Comparison of ENCODE assay signal across 35 cellular contexts in the genomic region with DNA sequence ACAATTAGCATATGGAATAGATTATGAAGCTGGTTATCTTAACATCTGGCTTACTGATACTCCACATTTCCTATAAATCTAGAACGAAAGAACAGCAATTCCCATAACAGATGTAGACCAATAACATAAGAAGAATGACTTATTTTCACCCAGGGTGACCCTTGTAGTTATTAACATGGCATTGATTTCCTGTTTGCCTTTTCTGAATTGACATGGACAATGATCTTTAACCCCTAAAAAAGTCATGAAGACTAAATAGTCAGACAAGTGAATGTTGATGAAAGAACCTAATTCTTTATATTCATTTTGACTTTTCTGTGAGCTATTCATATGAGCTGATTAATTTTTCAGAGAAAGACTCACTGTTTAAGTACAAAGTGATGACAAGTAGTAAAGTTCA.
"Had no signal": no experiment of that assay in that cellular context is flagged by ENCODE, and none has a peak within 500 bp of the region (broad histone marks: within the 10 kb centered on the region; RNA-seq: fewer than 3 reads in every experiment).

No MANE protein-coding gene starts in this region.

- H3K27ac ChIP-seq: adrenal gland, body of pancreas, brain microvascular endothelial cell, breast epithelium had no signal

- H3K9me3 ChIP-seq: adrenal gland, body of pancreas, breast epithelium had no signal

- H3K27ac Mint-ChIP-seq: activated B cell treated with CpG ODN at 0.5 μM for 24 hours; activated CD4-positive, alpha-beta memory T cell treated with anti-CD3 and anti-CD28 coated beads for 36 hours; activated CD4-positive, alpha-beta T cell treated with anti-CD3 and anti-CD28 coated beads, Interleukin-2, amount 10 ng/mL, durations not matched to agents 24 days and 14 days; activated CD8-positive, alpha-beta T cell treated with anti-CD3 and anti-CD28 coated beads for 36 hours; activated naive CD4-positive, alpha-beta T cell treated with anti-CD3 and anti-CD28 coated beads for 36 hours; activated naive CD4-positive, alpha-beta T cell treated with anti-CD3 and anti-CD28 coated beads, Interleukin-2, amount 50 U/mL, for 72 hours; activated naive CD8-positive, alpha-beta T cell treated with anti-CD3 and anti-CD28 coated beads for 36 hours; activated T-cell treated with anti-CD3 and anti-CD28 coated beads, Interleukin-2, amount 50 U/mL, for 72 hours; activated T-helper 1 cell treated with anti-CD3 and anti-CD28 coated beads, Interleukin-12 subunit alpha, Interleukin-12 subunit beta, Interleukin-2, Interleukin-4 antibody, amounts not matched to agents 30 ng/mL and 10 ng/mL and 1 ng/mL, durations not matched to agents 14 hours and 24 hours and 36 hours; activated T-helper 17 cell treated with anti-CD3 and anti-CD28 coated beads, Interleukin-2, amount 50 U/mL, for 72 hours; T-helper 1 cell treated with Interleukin-12 subunit alpha and Interleukin-12 subunit beta and Interleukin-4 antibody, amounts not matched to agents 30 μg/mL and 1 μg/mL, for 36 hours; T-helper 2 cell treated with Interferon-gamma antibody and Interleukin-4, amounts not matched to agents 5 μg/mL and 100 μg/mL, for 36 hours had no signal

- H3K27me3 ChIP-seq: adrenal gland, body of pancreas, brain microvascular endothelial cell, breast epithelium had no signal

- H3K9me3 Mint-ChIP-seq: activated B cell treated with CpG ODN at 0.5 μM for 24 hours; activated CD4-positive, alpha-beta memory T cell treated with anti-CD3 and anti-CD28 coated beads for 36 hours; activated CD4-positive, alpha-beta T cell treated with anti-CD3 and anti-CD28 coated beads, Interleukin-2, amount 10 ng/mL, durations not matched to agents 24 days and 14 days; activated CD8-positive, alpha-beta T cell treated with anti-CD3 and anti-CD28 coated beads for 36 hours; activated naive CD4-positive, alpha-beta T cell treated with anti-CD3 and anti-CD28 coated beads for 36 hours; activated naive CD4-positive, alpha-beta T cell treated with anti-CD3 and anti-CD28 coated beads, Interleukin-2, amount 50 U/mL, for 72 hours; activated naive CD8-positive, alpha-beta T cell treated with anti-CD3 and anti-CD28 coated beads for 36 hours; activated T-cell treated with anti-CD3 and anti-CD28 coated beads, Interleukin-2, amount 50 U/mL, for 4 hours; activated T-cell treated with anti-CD3 and anti-CD28 coated beads, Interleukin-2, amount 50 U/mL, for 72 hours; activated T-helper 17 cell treated with anti-CD3 and anti-CD28 coated beads, Interleukin-2, amount 50 U/mL, for 72 hours; T-helper 1 cell treated with Interleukin-12 subunit alpha and Interleukin-12 subunit beta and Interleukin-4 antibody, amounts not matched to agents 30 μg/mL and 1 μg/mL, for 36 hours; T-helper 2 cell treated with Interferon-gamma antibody and Interleukin-4, amounts not matched to agents 5 μg/mL and 100 μg/mL, for 36 hours had no signal

- H3K4me3 ChIP-seq: adrenal gland, body of pancreas, breast epithelium had no signal

- FAIRE-seq: astrocyte, TTC549 had no signal

- H3K27me3 Mint-ChIP-seq: activated CD8-positive, alpha-beta T cell treated with anti-CD3 and anti-CD28 coated beads for 36 hours; activated naive CD8-positive, alpha-beta T cell treated with anti-CD3 and anti-CD28 coated beads for 36 hours had no signal

- H3K4me3 Mint-ChIP-seq: activated B cell treated with CpG ODN at 0.5 μM for 24 hours; activated CD4-positive, alpha-beta memory T cell treated with anti-CD3 and anti-CD28 coated beads for 36 hours; activated CD4-positive, alpha-beta T cell treated with anti-CD3 and anti-CD28 coated beads, Interleukin-2, amount 10 ng/mL, durations not matched to agents 24 days and 14 days; activated CD8-positive, alpha-beta T cell treated with anti-CD3 and anti-CD28 coated beads for 36 hours; activated naive CD4-positive, alpha-beta T cell treated with anti-CD3 and anti-CD28 coated beads for 36 hours; activated naive CD8-positive, alpha-beta T cell treated with anti-CD3 and anti-CD28 coated beads for 36 hours; activated T-cell treated with anti-CD3 and anti-CD28 coated beads, Interleukin-2, amount 50 U/mL, for 4 hours; activated T-cell treated with anti-CD3 and anti-CD28 coated beads, Interleukin-2, amount 50 U/mL, for 72 hours; activated T-helper 1 cell treated with anti-CD3 and anti-CD28 coated beads, Interleukin-12 subunit alpha, Interleukin-12 subunit beta, Interleukin-2, Interleukin-4 antibody, amounts not matched to agents 30 ng/mL and 10 ng/mL and 1 ng/mL, durations not matched to agents 14 hours and 24 hours and 36 hours; activated T-helper 17 cell treated with anti-CD3 and anti-CD28 coated beads, Interleukin-2, amount 50 U/mL, for 72 hours; T-helper 1 cell treated with Interleukin-12 subunit alpha and Interleukin-12 subunit beta and Interleukin-4 antibody, amounts not matched to agents 30 μg/mL and 1 μg/mL, for 36 hours; T-helper 2 cell treated with Interferon-gamma antibody and Interleukin-4, amounts not matched to agents 5 μg/mL and 100 μg/mL, for 36 hours had no signal

- H3K36me3 ChIP-seq: adrenal gland, brain microvascular endothelial cell, breast epithelium had no signal

- H3K4me1 Mint-ChIP-seq: activated B cell treated with CpG ODN at 0.5 μM for 24 hours; activated CD4-positive, alpha-beta T cell treated with anti-CD3 and anti-CD28 coated beads, Interleukin-2, amount 10 ng/mL, durations not matched to agents 24 days and 14 days; activated naive CD8-positive, alpha-beta T cell treated with anti-CD3 and anti-CD28 coated beads for 36 hours; activated T-helper 17 cell treated with anti-CD3 and anti-CD28 coated beads, Interleukin-2, amount 50 U/mL, for 72 hours had no signal

- DNase-seq: activated B cell treated with CpG ODN at 0.5 μM for 24 hours; activated CD4-positive, alpha-beta memory T cell treated with anti-CD3 and anti-CD28 coated beads for 36 hours; activated CD4-positive, alpha-beta T cell treated with anti-CD3 and anti-CD28 coated beads for 4 hours; activated CD4-positive, alpha-beta T cell treated with anti-CD3 and anti-CD28 coated beads, Interleukin-2, amount 10 ng/mL, durations not matched to agents 24 days and 14 days; activated CD4-positive, alpha-beta T cell treated with anti-CD3 and anti-CD28 coated beads, Interleukin-2, amount 50 U/mL, for 1 hour; activated CD4-positive, alpha-beta T cell treated with anti-CD3 and anti-CD28 coated beads, Interleukin-2, amount 50 U/mL, for 4 hours; activated CD4-positive, CD25-positive, alpha-beta regulatory T cell treated with anti-CD3 and anti-CD28 coated beads, Interleukin-2, amount 50 U/mL, for 72 hours; activated CD8-positive, alpha-beta memory T cell treated with anti-CD3 and anti-CD28 coated beads, Interleukin-2, amount 50 U/mL, for 4 hours; activated CD8-positive, alpha-beta T cell treated with anti-CD3 and anti-CD28 coated beads for 36 hours; activated effector memory CD4-positive, alpha-beta T cell treated with anti-CD3 and anti-CD28 coated beads, Interleukin-2, amount 50 U/mL, for 16 hours; activated gamma-delta T cell treated with Interleukin-2 at 50 U/mL for 16 hours; activated naive CD4-positive, alpha-beta T cell; activated naive CD4-positive, alpha-beta T cell treated with anti-CD3 and anti-CD28 coated beads for 36 hours; activated naive CD4-positive, alpha-beta T cell treated with anti-CD3 and anti-CD28 coated beads, Interleukin-2, amount 50 U/mL, for 16 hours; activated naive CD8-positive, alpha-beta T cell treated with anti-CD3 and anti-CD28 coated beads for 36 hours; activated T-cell treated with anti-CD3 and anti-CD28 coated beads for 4 hours; activated T-cell treated with anti-CD3 and anti-CD28 coated beads, Interleukin-2, amount 50 U/mL, for 1 hour; activated T-cell treated with anti-CD3 and anti-CD28 coated beads, Interleukin-2, amount 50 U/mL, for 4 hours; activated T-cell treated with anti-CD3 and anti-CD28 coated beads, Interleukin-2, amount 50 U/mL, for 72 hours; adrenal gland; amniotic stem cell; aorta; body of pancreas; brain microvascular endothelial cell; central memory CD4-positive, alpha-beta T cell; T-helper 2 cell; T-helper 9 cell had no signal

- ATAC-seq: activated CD8-positive, alpha-beta T cell treated with anti-CD3 and anti-CD28 coated beads for 36 hours; activated naive CD4-positive, alpha-beta T cell treated with anti-CD3 and anti-CD28 coated beads, Interleukin-2, amount 50 U/mL, for 72 hours; activated T-cell treated with anti-CD3 and anti-CD28 coated beads, Interleukin-2, amount 50 U/mL, for 4 hours; activated T-cell treated with anti-CD3 and anti-CD28 coated beads, Interleukin-2, amount 50 U/mL, for 72 hours; activated T-helper 17 cell treated with anti-CD3 and anti-CD28 coated beads, Interleukin-2, amount 50 U/mL, for 72 hours; body of pancreas had no signal

- H3K4me1 ChIP-seq: adrenal gland, body of pancreas, breast epithelium had no signal

- H3K36me3 Mint-ChIP-seq: activated CD4-positive, alpha-beta memory T cell treated with anti-CD3 and anti-CD28 coated beads for 36 hours; activated naive CD4-positive, alpha-beta T cell treated with anti-CD3 and anti-CD28 coated beads, Interleukin-2, amount 50 U/mL, for 72 hours; activated naive CD8-positive, alpha-beta T cell treated with anti-CD3 and anti-CD28 coated beads for 36 hours had no signal
